ENCODE assay signal across 2 cellular contexts in the genomic region with DNA sequence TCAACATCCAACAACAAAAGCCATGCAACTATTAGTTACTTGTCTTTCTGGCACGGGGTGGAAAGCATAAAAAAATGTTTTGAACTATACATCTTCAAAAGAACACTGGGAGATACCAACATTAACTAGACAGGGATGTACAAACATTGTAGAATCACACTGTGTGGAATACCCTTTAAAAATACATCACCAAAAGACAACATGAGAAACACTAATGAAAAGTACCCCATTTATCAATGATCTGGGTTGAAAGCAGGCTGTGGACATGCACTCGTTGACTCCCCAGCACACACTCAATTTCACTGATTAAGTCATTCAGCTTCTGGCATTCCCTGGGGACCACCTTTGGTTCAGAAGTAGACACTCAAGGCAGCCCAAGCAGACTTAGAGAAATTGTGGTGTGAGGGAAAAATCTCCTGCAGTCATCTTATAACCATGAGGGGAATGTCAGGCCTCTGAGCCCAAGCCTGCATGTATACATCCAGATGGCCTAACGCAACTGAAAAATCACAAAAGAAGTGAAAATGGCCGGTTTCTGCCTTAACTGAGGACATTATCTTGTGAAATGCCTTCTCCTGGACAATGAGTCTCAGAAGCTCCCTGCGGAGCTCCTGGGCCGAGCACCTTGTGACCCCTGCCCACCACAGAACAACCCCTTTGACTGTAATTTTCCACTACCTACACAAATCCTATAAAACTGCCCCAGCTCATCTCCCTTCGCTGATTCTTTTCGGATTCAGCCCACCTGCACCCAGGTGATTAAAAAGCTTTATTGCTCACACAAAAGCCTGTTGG.
TF ChIP-seq lines count a peak whose summit lies in the region.

No MANE protein-coding gene starts in this region.

TF ChIP-seq in HEK293, 187 proteins besides CTCF, POLR2A, EP300 and RAD21:
- TF ChIP-seq ZNF585B (tag by site-specific recombination; IDR thresholded peaks at IDR 0.05) = no peak
- TF ChIP-seq, protein P1, sequence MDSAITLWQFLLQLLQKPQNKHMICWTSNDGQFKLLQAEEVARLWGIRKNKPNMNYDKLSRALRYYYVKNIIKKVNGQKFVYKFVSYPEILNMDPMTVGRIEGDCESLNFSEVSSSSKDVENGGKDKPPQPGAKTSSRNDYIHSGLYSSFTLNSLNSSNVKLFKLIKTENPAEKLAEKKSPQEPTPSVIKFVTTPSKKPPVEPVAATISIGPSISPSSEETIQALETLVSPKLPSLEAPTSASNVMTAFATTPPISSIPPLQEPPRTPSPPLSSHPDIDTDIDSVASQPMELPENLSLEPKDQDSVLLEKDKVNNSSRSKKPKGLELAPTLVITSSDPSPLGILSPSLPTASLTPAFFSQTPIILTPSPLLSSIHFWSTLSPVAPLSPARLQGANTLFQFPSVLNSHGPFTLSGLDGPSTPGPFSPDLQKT (IDR thresholded peaks at IDR 0.05; ENCODE audit: borderline replicate concordance, low read depth, low read length) = no peak
- TF ChIP-seq, protein P2, sequence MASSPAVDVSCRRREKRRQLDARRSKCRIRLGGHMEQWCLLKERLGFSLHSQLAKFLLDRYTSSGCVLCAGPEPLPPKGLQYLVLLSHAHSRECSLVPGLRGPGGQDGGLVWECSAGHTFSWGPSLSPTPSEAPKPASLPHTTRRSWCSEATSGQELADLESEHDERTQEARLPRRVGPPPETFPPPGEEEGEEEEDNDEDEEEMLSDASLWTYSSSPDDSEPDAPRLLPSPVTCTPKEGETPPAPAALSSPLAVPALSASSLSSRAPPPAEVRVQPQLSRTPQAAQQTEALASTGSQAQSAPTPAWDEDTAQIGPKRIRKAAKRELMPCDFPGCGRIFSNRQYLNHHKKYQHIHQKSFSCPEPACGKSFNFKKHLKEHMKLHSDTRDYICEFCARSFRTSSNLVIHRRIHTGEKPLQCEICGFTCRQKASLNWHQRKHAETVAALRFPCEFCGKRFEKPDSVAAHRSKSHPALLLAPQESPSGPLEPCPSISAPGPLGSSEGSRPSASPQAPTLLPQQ (tag by site-specific recombination; IDR thresholded peaks at IDR 0.05) = no peak
- TF ChIP-seq ZSCAN30 (tag by site-specific recombination; IDR thresholded peaks at IDR 0.05) = no peak
- TF ChIP-seq, protein P3, sequence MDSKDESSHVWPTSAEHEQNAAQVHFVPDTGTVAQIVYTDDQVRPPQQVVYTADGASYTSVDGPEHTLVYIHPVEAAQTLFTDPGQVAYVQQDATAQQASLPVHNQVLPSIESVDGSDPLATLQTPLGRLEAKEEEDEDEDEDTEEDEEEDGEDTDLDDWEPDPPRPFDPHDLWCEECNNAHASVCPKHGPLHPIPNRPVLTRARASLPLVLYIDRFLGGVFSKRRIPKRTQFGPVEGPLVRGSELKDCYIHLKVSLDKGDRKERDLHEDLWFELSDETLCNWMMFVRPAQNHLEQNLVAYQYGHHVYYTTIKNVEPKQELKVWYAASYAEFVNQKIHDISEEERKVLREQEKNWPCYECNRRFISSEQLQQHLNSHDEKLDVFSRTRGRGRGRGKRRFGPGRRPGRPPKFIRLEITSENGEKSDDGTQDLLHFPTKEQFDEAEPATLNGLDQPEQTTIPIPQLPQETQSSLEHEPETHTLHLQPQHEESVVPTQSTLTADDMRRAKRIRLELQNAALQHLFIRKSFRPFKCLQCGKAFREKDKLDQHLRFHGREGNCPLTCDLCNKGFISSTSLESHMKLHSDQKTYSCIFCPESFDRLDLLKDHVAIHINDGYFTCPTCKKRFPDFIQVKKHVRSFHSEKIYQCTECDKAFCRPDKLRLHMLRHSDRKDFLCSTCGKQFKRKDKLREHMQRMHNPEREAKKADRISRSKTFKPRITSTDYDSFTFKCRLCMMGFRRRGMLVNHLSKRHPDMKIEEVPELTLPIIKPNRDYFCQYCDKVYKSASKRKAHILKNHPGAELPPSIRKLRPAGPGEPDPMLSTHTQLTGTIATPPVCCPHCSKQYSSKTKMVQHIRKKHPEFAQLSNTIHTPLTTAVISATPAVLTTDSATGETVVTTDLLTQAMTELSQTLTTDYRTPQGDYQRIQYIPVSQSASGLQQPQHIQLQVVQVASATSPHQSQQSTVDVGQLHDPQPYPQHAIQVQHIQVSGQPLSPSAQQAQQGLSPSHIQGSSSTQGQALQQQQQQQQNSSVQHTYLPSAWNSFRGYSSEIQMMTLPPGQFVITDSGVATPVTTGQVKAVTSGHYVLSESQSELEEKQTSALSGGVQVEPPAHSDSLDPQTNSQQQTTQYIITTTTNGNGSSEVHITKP (tag by site-specific recombination; IDR thresholded peaks at IDR 0.05) = peak; percentile 66
- TF ChIP-seq ZNF658 (tag by site-specific recombination; IDR thresholded peaks at IDR 0.05) = no peak
- TF ChIP-seq, protein P4, sequence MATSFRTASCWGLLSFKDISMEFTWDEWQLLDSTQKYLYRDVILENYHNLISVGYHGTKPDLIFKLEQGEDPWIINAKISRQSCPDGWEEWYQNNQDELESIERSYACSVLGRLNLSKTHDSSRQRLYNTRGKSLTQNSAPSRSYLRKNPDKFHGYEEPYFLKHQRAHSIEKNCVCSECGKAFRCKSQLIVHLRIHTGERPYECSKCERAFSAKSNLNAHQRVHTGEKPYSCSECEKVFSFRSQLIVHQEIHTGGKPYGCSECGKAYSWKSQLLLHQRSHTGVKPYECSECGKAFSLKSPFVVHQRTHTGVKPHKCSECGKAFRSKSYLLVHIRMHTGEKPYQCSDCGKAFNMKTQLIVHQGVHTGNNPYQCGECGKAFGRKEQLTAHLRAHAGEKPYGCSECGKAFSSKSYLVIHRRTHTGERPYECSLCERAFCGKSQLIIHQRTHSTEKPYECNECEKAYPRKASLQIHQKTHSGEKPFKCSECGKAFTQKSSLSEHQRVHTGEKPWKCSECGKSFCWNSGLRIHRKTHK (tag by site-specific recombination; IDR thresholded peaks at IDR 0.05) = no peak
TF ChIP-seq in HEK293: peak in this region for 1.

TF ChIP-seq in K562, 482 proteins besides CTCF, POLR2A, EP300 and RAD21:
- TF ChIP-seq, protein P5, sequence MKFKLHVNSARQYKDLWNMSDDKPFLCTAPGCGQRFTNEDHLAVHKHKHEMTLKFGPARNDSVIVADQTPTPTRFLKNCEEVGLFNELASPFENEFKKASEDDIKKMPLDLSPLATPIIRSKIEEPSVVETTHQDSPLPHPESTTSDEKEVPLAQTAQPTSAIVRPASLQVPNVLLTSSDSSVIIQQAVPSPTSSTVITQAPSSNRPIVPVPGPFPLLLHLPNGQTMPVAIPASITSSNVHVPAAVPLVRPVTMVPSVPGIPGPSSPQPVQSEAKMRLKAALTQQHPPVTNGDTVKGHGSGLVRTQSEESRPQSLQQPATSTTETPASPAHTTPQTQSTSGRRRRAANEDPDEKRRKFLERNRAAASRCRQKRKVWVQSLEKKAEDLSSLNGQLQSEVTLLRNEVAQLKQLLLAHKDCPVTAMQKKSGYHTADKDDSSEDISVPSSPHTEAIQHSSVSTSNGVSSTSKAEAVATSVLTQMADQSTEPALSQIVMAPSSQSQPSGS (CRISPR knock-in tag; IDR thresholded peaks at IDR 0.05) = no peak
- TF ChIP-seq JUND (IDR thresholded peaks at IDR 0.05; ENCODE audit: borderline replicate concordance, low read depth, low read length) (no peak), JUND (tag; IDR thresholded peaks at IDR 0.05; ENCODE audit: borderline replicate concordance, low read depth, low read length) (no peak), MCM5 (IDR thresholded peaks at IDR 0.05; ENCODE audit: low read depth) (no peak), ZNF589 (CRISPR knock-in tag; IDR thresholded peaks at IDR 0.05; ENCODE audit: low read depth) (no peak)
- TF ChIP-seq, protein P3 (IDR thresholded peaks at IDR 0.05; ENCODE audit: partially characterized antibody) = peak; percentile 53
